ENCODE assay signal across 17 cellular contexts in genomic region chr20:35967979-35968640, GRCh38.
"Had no signal": no experiment of that assay in that cellular context is flagged by ENCODE, and none has a peak within 500 bp of the region (broad histone marks: within the 10 kb centered on the region; RNA-seq: fewer than 3 reads in every experiment).

CNBD2 (plus strand) TSS chr20:35968590; CDS start chr20:35968763, 173 bp downstream.

- FAIRE-seq: endothelial cell of umbilical vein, TTC549 had no signal

- H3K9me3 ChIP-seq: esophagus muscularis mucosa, thoracic aorta, upper lobe of right lung had no signal

- ATAC-seq: activated CD4-positive, alpha-beta T cell treated with anti-CD3 and anti-CD28 coated beads for 36 hours; left ventricle myocardium superior; stimulated activated memory B cell treated with anti-CD40 and anti-IgM and Interleukin-4, amounts not matched to agents 10 μg/mL and 1 μg/mL and 100 μg/mL, for 72 hours; upper lobe of right lung had no signal

- H3K4me3 ChIP-seq: cardiac muscle cell, esophagus muscularis mucosa, sigmoid colon, spleen, thoracic aorta, upper lobe of right lung had no signal

- H3K4me1 ChIP-seq: parathyroid adenoma, spleen, upper lobe of right lung had no signal

- H3K9ac ChIP-seq: parathyroid adenoma had no signal

- H3K36me3 ChIP-seq: cardiac muscle cell, esophagus muscularis mucosa, sigmoid colon, spleen, thoracic aorta, upper lobe of right lung had no signal

- H3K27me3 ChIP-seq: cardiac muscle cell, esophagus muscularis mucosa, sigmoid colon, spleen, upper lobe of right lung had no signal

- DNase-seq: activated CD4-positive, alpha-beta T cell treated with anti-CD3 and anti-CD28 coated beads for 36 hours; activated CD4-positive, alpha-beta T cell treated with anti-CD3 and anti-CD28 coated beads, Interleukin-2, amount 50 U/mL, for 48 hours; dermis blood vessel endothelial cell; effector memory CD4-positive, alpha-beta T cell; immature natural killer cell; left ventricle myocardium superior; sigmoid colon; spleen; stimulated activated CD4-positive, alpha-beta T cell treated with anti-CD3 and anti-CD28 coated beads, Interleukin-4, amount 100 ng/mL, for 4 hours; upper lobe of right lung had no signal

- H2AFZ ChIP-seq: parathyroid adenoma had no signal

- H3K27ac ChIP-seq: cardiac muscle cell, esophagus muscularis mucosa, parathyroid adenoma, sigmoid colon, spleen, thoracic aorta, upper lobe of right lung had no signal

- H3K79me2 ChIP-seq: parathyroid adenoma had no signal
